Comparison of ENCODE assay signal across 1 cellular context in genomic region chr7:53609185-53609584, GRCh38.
TF ChIP-seq lines count a peak whose summit lies in the region.

No MANE protein-coding gene starts in this region.

TF ChIP-seq in GM23338, 12 proteins besides CTCF, POLR2A, EP300 and RAD21 (continued from another document):
- TF ChIP-seq ZNF462 (CRISPR knock-in tag; IDR thresholded peaks at IDR 0.05) (no peak), CREB1 (CRISPR knock-in tag; IDR thresholded peaks at IDR 0.05; ENCODE audit: low read depth) (no peak), NANOG (IDR thresholded peaks at IDR 0.05; ENCODE audit: borderline replicate concordance) (no peak), ZNF331 (CRISPR knock-in tag; IDR thresholded peaks at IDR 0.05; ENCODE audit: low read depth) (no peak), POLR2AphosphoS5 (IDR thresholded peaks at IDR 0.05; ENCODE audit: low read depth) (no peak), EZH2 (IDR thresholded peaks at IDR 0.05; ENCODE audit: low read depth, unreplicated experiment) (no peak)
